ENCODE assay signal across 2 cellular contexts in the genomic region with DNA sequence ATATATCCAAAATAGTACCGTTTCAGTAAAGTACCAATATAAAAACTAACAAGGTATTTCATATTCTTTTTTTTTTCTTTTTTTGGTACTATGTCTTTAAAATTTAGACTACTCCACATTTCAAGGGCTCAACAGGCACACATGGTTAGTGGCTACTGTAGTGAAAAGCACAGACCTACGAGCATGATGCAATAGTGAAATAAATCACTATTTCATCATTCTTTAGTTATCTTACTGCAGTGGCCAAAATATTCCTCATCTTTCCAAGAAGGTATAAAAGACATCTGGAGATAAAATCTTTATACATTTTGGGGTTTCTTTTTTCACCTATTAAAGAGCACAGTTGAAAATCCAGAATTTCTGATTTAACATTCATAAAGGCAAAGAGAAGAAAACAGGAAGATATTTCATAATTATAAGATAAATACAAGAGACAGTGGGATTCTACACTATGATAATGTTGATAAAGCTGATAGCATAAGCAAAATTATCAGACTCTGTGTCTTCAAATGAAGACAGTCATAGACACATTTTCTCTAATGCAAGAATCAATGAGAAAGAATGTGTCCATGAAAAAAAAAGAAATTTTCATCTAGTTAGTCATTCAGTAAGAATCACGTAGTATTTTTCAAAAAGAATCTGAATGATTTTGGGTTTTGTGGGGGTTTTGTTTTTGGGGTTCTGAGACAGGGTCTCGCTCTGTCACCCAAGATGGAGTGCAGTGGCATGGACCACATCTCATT.
TF ChIP-seq lines count a peak whose summit lies in the region.

No MANE protein-coding gene starts in this region.

TF ChIP-seq in IMR-90, 13 proteins besides CTCF, POLR2A, EP300 and RAD21:
- TF ChIP-seq MXI1 (IDR thresholded peaks at IDR 0.05; ENCODE audit: borderline replicate concordance, low read depth, low read length) (no peak), CEBPB (IDR thresholded peaks at IDR 0.05; ENCODE audit: low read depth, low read length) (peak; percentile 97)
TF ChIP-seq in IMR-90: peak in this region for 1.

TF ChIP-seq in K562, 482 proteins besides CTCF, POLR2A, EP300 and RAD21 (continues in another document):
- TF ChIP-seq SMAD2 (IDR thresholded peaks at IDR 0.05; ENCODE audit: low read depth, low read length) (no peak), PPARD (CRISPR knock-in tag; IDR thresholded peaks at IDR 0.05) (no peak), ZBTB7A (IDR thresholded peaks at IDR 0.05; ENCODE audit: borderline replicate concordance, control insufficient read depth, low read depth, low read length) (no peak), ZNF174 (CRISPR knock-in tag; IDR thresholded peaks at IDR 0.05) (no peak), KLF16 (IDR thresholded peaks at IDR 0.05) (no peak), ZNF583 (CRISPR knock-in tag; IDR thresholded peaks at IDR 0.05) (no peak), ZSCAN29 (IDR thresholded peaks at IDR 0.05) (no peak), ZNF165 (CRISPR knock-in tag; IDR thresholded peaks at IDR 0.05; ENCODE audit: borderline replicate concordance) (no peak), ZNF41 (CRISPR knock-in tag; conservative IDR thresholded peaks at IDR 0.05) (no peak), COPS2 (conservative IDR thresholded peaks at IDR 0.05) (no peak), SREBF1 (IDR thresholded peaks at IDR 0.05; ENCODE audit: borderline replicate concordance, low read depth, low read length) (no peak), TEAD2 (tag; IDR thresholded peaks at IDR 0.05) (no peak), TRIM24 (IDR thresholded peaks at IDR 0.05) (peak; percentile 87 to 93; a peak in 2 of 4 replicates), SOX6 (IDR thresholded peaks at IDR 0.05) (peak; percentile 56; the same call in 1 of the 2 replicates), LARP7 (IDR thresholded peaks at IDR 0.05) (no peak), ESRRA (IDR thresholded peaks at IDR 0.05; ENCODE audit: borderline replicate concordance, low read depth) (no peak), MCM5 (IDR thresholded peaks at IDR 0.05; ENCODE audit: low read depth) (no peak), ZNF263 (CRISPR knock-in tag; IDR thresholded peaks at IDR 0.05; ENCODE audit: borderline replicate concordance) (no peak), SMAD4 (CRISPR knock-in tag; conservative IDR thresholded peaks at IDR 0.05) (peak; percentile 69; the same call in 1 of the 2 replicates), CEBPB (tag; IDR thresholded peaks at IDR 0.05) (peak; percentile 92), TGIF2 (CRISPR knock-in tag; IDR thresholded peaks at IDR 0.05) (no peak), SMARCA5 (IDR thresholded peaks at IDR 0.05) (no peak), CTBP1 (IDR thresholded peaks at IDR 0.05; ENCODE audit: borderline replicate concordance) (no peak), KDM2B (CRISPR knock-in tag; IDR thresholded peaks at IDR 0.05) (no peak), HDAC2 (IDR thresholded peaks at IDR 0.05) (no peak), DPF2 (IDR thresholded peaks at IDR 0.05) (peak; percentile 48; the same call in 1 of the 2 replicates), ATF7 (IDR thresholded peaks at IDR 0.05) (peak; percentile 91), FOXJ2 (tag; IDR thresholded peaks at IDR 0.05) (no peak), E2F3 (CRISPR knock-in tag; IDR thresholded peaks at IDR 0.05) (no peak), HOXB6 (CRISPR knock-in tag; IDR thresholded peaks at IDR 0.05; ENCODE audit: borderline replicate concordance) (no peak), ARNT (IDR thresholded peaks at IDR 0.05) (no peak), HNRNPLL (IDR thresholded peaks at IDR 0.05; ENCODE audit: low read depth, low read length, poor library complexity, severe bottlenecking) (no peak), ZNF76 (CRISPR knock-in tag; IDR thresholded peaks at IDR 0.05; ENCODE audit: borderline replicate concordance) (no peak), ZNF584 (CRISPR knock-in tag; IDR thresholded peaks at IDR 0.05; ENCODE audit: low read depth) (peak; percentile 81), HSF4 (CRISPR knock-in tag; IDR thresholded peaks at IDR 0.05; ENCODE audit: borderline replicate concordance) (no peak)
- TF ChIP-seq, protein P1, sequence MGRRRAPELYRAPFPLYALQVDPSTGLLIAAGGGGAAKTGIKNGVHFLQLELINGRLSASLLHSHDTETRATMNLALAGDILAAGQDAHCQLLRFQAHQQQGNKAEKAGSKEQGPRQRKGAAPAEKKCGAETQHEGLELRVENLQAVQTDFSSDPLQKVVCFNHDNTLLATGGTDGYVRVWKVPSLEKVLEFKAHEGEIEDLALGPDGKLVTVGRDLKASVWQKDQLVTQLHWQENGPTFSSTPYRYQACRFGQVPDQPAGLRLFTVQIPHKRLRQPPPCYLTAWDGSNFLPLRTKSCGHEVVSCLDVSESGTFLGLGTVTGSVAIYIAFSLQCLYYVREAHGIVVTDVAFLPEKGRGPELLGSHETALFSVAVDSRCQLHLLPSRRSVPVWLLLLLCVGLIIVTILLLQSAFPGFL (CRISPR knock-in tag; IDR thresholded peaks at IDR 0.05) = no peak
- TF ChIP-seq, protein P2, sequence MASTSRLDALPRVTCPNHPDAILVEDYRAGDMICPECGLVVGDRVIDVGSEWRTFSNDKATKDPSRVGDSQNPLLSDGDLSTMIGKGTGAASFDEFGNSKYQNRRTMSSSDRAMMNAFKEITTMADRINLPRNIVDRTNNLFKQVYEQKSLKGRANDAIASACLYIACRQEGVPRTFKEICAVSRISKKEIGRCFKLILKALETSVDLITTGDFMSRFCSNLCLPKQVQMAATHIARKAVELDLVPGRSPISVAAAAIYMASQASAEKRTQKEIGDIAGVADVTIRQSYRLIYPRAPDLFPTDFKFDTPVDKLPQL (IDR thresholded peaks at IDR 0.05; ENCODE audit: extremely low read depth, insufficient read length) = no peak
- TF ChIP-seq, protein P3, sequence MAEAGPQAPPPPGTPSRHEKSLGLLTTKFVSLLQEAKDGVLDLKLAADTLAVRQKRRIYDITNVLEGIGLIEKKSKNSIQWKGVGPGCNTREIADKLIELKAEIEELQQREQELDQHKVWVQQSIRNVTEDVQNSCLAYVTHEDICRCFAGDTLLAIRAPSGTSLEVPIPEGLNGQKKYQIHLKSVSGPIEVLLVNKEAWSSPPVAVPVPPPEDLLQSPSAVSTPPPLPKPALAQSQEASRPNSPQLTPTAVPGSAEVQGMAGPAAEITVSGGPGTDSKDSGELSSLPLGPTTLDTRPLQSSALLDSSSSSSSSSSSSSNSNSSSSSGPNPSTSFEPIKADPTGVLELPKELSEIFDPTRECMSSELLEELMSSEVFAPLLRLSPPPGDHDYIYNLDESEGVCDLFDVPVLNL (CRISPR knock-in tag; IDR thresholded peaks at IDR 0.05; ENCODE audit: low read depth) = no peak
- TF ChIP-seq, protein P4, sequence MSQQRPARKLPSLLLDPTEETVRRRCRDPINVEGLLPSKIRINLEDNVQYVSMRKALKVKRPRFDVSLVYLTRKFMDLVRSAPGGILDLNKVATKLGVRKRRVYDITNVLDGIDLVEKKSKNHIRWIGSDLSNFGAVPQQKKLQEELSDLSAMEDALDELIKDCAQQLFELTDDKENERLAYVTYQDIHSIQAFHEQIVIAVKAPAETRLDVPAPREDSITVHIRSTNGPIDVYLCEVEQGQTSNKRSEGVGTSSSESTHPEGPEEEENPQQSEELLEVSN (IDR thresholded peaks at IDR 0.05; ENCODE audit: borderline replicate concordance in 1 of 2, extremely low read depth in 1 of 2, insufficient read depth in 1 of 2, insufficient read length in 1 of 2, low read depth in 1 of 2, low read length in 1 of 2, poor library complexity in 1 of 2, severe bottlenecking in 1 of 2) = no peak
- TF ChIP-seq, protein P5, sequence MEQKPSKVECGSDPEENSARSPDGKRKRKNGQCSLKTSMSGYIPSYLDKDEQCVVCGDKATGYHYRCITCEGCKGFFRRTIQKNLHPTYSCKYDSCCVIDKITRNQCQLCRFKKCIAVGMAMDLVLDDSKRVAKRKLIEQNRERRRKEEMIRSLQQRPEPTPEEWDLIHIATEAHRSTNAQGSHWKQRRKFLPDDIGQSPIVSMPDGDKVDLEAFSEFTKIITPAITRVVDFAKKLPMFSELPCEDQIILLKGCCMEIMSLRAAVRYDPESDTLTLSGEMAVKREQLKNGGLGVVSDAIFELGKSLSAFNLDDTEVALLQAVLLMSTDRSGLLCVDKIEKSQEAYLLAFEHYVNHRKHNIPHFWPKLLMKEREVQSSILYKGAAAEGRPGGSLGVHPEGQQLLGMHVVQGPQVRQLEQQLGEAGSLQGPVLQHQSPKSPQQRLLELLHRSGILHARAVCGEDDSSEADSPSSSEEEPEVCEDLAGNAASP (IDR thresholded peaks at IDR 0.05) = no peak
- TF ChIP-seq, protein P6, sequence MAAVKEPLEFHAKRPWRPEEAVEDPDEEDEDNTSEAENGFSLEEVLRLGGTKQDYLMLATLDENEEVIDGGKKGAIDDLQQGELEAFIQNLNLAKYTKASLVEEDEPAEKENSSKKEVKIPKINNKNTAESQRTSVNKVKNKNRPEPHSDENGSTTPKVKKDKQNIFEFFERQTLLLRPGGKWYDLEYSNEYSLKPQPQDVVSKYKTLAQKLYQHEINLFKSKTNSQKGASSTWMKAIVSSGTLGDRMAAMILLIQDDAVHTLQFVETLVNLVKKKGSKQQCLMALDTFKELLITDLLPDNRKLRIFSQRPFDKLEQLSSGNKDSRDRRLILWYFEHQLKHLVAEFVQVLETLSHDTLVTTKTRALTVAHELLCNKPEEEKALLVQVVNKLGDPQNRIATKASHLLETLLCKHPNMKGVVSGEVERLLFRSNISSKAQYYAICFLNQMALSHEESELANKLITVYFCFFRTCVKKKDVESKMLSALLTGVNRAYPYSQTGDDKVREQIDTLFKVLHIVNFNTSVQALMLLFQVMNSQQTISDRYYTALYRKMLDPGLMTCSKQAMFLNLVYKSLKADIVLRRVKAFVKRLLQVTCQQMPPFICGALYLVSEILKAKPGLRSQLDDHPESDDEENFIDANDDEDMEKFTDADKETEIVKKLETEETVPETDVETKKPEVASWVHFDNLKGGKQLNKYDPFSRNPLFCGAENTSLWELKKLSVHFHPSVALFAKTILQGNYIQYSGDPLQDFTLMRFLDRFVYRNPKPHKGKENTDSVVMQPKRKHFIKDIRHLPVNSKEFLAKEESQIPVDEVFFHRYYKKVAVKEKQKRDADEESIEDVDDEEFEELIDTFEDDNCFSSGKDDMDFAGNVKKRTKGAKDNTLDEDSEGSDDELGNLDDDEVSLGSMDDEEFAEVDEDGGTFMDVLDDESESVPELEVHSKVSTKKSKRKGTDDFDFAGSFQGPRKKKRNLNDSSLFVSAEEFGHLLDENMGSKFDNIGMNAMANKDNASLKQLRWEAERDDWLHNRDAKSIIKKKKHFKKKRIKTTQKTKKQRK (IDR thresholded peaks at IDR 0.05; ENCODE audit: borderline replicate concordance, low read depth, low read length) = no peak
- TF ChIP-seq, protein P7, sequence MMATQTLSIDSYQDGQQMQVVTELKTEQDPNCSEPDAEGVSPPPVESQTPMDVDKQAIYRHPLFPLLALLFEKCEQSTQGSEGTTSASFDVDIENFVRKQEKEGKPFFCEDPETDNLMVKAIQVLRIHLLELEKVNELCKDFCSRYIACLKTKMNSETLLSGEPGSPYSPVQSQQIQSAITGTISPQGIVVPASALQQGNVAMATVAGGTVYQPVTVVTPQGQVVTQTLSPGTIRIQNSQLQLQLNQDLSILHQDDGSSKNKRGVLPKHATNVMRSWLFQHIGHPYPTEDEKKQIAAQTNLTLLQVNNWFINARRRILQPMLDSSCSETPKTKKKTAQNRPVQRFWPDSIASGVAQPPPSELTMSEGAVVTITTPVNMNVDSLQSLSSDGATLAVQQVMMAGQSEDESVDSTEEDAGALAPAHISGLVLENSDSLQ (IDR thresholded peaks at IDR 0.05) = peak; percentile 79
- TF ChIP-seq, protein P8, sequence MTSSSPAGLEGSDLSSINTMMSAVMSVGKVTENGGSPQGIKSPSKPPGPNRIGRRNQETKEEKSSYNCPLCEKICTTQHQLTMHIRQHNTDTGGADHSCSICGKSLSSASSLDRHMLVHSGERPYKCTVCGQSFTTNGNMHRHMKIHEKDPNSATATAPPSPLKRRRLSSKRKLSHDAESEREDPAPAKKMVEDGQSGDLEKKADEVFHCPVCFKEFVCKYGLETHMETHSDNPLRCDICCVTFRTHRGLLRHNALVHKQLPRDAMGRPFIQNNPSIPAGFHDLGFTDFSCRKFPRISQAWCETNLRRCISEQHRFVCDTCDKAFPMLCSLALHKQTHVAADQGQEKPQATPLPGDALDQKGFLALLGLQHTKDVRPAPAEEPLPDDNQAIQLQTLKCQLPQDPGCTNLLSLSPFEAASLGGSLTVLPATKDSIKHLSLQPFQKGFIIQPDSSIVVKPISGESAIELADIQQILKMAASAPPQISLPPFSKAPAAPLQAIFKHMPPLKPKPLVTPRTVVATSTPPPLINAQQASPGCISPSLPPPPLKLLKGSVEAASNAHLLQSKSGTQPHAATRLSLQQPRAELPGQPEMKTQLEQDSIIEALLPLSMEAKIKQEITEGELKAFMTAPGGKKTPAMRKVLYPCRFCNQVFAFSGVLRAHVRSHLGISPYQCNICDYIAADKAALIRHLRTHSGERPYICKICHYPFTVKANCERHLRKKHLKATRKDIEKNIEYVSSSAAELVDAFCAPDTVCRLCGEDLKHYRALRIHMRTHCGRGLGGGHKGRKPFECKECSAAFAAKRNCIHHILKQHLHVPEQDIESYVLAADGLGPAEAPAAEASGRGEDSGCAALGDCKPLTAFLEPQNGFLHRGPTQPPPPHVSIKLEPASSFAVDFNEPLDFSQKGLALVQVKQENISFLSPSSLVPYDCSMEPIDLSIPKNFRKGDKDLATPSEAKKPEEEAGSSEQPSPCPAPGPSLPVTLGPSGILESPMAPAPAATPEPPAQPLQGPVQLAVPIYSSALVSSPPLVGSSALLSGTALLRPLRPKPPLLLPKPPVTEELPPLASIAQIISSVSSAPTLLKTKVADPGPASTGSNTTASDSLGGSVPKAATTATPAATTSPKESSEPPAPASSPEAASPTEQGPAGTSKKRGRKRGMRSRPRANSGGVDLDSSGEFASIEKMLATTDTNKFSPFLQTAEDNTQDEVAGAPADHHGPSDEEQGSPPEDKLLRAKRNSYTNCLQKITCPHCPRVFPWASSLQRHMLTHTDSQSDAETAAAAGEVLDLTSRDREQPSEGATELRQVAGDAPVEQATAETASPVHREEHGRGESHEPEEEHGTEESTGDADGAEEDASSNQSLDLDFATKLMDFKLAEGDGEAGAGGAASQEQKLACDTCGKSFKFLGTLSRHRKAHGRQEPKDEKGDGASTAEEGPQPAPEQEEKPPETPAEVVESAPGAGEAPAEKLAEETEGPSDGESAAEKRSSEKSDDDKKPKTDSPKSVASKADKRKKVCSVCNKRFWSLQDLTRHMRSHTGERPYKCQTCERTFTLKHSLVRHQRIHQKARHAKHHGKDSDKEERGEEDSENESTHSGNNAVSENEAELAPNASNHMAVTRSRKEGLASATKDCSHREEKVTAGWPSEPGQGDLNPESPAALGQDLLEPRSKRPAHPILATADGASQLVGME (CRISPR knock-in tag; IDR thresholded peaks at IDR 0.05) = no peak
- TF ChIP-seq, protein P9, sequence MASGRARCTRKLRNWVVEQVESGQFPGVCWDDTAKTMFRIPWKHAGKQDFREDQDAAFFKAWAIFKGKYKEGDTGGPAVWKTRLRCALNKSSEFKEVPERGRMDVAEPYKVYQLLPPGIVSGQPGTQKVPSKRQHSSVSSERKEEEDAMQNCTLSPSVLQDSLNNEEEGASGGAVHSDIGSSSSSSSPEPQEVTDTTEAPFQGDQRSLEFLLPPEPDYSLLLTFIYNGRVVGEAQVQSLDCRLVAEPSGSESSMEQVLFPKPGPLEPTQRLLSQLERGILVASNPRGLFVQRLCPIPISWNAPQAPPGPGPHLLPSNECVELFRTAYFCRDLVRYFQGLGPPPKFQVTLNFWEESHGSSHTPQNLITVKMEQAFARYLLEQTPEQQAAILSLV (tag; IDR thresholded peaks at IDR 0.05) = peak; percentile 93
